ENCODE assay signal across 1 cellular context in the genomic region with DNA sequence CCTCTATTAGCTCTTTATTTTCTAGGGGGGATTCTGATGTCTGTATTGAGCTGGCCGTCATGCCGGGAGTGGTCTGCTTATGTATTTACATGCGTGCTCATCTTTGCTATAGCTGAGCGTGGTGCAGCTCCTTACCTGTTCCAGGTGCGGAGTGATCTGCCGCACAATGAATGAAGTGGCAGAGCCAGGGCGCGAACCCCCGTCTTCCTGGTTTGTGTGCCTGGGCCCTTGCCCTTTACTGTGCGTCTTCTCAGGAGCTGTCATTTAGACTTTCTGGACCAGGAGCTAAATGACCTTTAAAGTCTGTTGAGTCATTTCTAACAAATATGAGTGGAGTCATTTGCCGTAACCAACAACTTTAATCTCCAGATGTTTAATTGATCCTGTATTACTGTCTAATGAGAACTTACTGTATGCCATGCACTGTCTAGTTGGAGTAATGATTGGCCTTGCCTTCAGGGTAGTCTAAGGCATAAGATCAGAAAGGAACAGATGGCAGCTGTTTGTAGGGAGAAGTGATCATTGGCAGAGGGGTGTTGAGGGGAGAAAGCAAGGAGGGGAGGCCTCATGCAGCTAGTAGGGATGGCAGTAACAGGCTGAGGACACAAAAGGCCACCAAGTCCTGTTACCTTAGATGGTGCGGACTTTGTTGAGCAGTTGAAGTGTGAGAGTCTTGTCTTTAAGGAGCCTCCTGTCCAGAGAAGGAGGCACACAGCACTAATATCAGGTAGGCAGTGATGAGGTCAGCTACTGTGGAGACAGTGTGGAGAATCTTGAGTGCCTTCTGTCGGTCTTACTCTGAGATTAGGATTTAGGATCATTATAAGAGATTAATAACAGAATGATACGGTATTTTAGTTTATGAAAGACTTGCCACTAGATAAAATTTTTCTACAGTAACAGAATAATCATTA.
TF ChIP-seq lines count a peak whose summit lies in the region.

No MANE protein-coding gene starts in this region.

TF ChIP-seq in SK-N-SH treated with all-trans-retinoic acid at 6 μM for 48 hours, 23 proteins besides CTCF, POLR2A, EP300 and RAD21 (continued from another document):
- TF ChIP-seq, protein P1, sequence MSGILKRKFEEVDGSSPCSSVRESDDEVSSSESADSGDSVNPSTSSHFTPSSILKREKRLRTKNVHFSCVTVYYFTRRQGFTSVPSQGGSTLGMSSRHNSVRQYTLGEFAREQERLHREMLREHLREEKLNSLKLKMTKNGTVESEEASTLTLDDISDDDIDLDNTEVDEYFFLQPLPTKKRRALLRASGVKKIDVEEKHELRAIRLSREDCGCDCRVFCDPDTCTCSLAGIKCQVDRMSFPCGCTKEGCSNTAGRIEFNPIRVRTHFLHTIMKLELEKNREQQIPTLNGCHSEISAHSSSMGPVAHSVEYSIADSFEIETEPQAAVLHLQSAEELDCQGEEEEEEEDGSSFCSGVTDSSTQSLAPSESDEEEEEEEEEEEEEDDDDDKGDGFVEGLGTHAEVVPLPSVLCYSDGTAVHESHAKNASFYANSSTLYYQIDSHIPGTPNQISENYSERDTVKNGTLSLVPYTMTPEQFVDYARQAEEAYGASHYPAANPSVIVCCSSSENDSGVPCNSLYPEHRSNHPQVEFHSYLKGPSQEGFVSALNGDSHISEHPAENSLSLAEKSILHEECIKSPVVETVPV (CRISPR knock-in tag; IDR thresholded peaks at IDR 0.05): no peak
- TF ChIP-seq CSDC2 (CRISPR knock-in tag; IDR thresholded peaks at IDR 0.05) (no peak), SNAI2 (CRISPR knock-in tag; IDR thresholded peaks at IDR 0.05) (no peak), ZFP3 (CRISPR knock-in tag; IDR thresholded peaks at IDR 0.05) (no peak), TCF4 (CRISPR knock-in tag; IDR thresholded peaks at IDR 0.05; ENCODE audit: borderline replicate concordance) (no peak), ZNF565 (CRISPR knock-in tag; conservative IDR thresholded peaks at IDR 0.05; ENCODE audit: low read depth) (no peak), RARB (CRISPR knock-in tag; IDR thresholded peaks at IDR 0.05) (no peak), ZFP30 (CRISPR knock-in tag; IDR thresholded peaks at IDR 0.05) (no peak), BACH2 (CRISPR knock-in tag; IDR thresholded peaks at IDR 0.05; ENCODE audit: borderline replicate concordance) (no peak), PPARA (CRISPR knock-in tag; IDR thresholded peaks at IDR 0.05; ENCODE audit: borderline replicate concordance) (no peak), ZC3H10 (CRISPR knock-in tag; IDR thresholded peaks at IDR 0.05) (no peak), ESRRG (CRISPR knock-in tag; IDR thresholded peaks at IDR 0.05) (no peak), ZNF8 (CRISPR knock-in tag; IDR thresholded peaks at IDR 0.05) (no peak), TOX (CRISPR knock-in tag; IDR thresholded peaks at IDR 0.05; ENCODE audit: borderline replicate concordance) (no peak), ZNF70 (CRISPR knock-in tag; IDR thresholded peaks at IDR 0.05) (no peak)
- TF ChIP-seq, protein P2, sequence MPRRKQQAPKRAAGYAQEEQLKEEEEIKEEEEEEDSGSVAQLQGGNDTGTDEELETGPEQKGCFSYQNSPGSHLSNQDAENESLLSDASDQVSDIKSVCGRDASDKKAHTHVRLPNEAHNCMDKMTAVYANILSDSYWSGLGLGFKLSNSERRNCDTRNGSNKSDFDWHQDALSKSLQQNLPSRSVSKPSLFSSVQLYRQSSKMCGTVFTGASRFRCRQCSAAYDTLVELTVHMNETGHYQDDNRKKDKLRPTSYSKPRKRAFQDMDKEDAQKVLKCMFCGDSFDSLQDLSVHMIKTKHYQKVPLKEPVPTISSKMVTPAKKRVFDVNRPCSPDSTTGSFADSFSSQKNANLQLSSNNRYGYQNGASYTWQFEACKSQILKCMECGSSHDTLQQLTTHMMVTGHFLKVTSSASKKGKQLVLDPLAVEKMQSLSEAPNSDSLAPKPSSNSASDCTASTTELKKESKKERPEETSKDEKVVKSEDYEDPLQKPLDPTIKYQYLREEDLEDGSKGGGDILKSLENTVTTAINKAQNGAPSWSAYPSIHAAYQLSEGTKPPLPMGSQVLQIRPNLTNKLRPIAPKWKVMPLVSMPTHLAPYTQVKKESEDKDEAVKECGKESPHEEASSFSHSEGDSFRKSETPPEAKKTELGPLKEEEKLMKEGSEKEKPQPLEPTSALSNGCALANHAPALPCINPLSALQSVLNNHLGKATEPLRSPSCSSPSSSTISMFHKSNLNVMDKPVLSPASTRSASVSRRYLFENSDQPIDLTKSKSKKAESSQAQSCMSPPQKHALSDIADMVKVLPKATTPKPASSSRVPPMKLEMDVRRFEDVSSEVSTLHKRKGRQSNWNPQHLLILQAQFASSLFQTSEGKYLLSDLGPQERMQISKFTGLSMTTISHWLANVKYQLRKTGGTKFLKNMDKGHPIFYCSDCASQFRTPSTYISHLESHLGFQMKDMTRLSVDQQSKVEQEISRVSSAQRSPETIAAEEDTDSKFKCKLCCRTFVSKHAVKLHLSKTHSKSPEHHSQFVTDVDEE (CRISPR knock-in tag; IDR thresholded peaks at IDR 0.05): no peak
